In genomic region chr17:7552621-7553051, GRCh38 we compare ENCODE assay signal across 9 cellular contexts. TPM values are rescaled to one million over a fixed set of nuclear protein-coding genes. Genes with fewer than 3 reads are reported as not detected.
DNase-seq lines count a peak whose midpoint lies in the region; ATAC-seq and TF ChIP-seq lines count a peak whose summit lies in the region.
"Had no signal": no experiment of that assay in that cellular context is flagged by ENCODE, and none has a peak within 500 bp of the region (broad histone marks: within the 10 kb centered on the region; RNA-seq: fewer than 3 reads in every experiment).

No MANE protein-coding gene starts in this region.

- H3K36me3 Mint-ChIP-seq in CD14-positive monocyte, result peaks cover 35 to 40% of the 10 kb centered on the region in 2 donors
- H3K36me3 Mint-ChIP-seq in dendritic cell treated with granulocyte-macrophage colony-stimulating factor and Interleukin-4, amounts not matched to agents 40 ng/mL and 50 ng/mL, for 4 days (ENCODE audit: low read depth), result peaks cover 70% of the 10 kb centered on the region

- peak; percentile 55 for ATAC-seq in GM19324 (IDR thresholded peaks at IDR 0.05; ENCODE audit: low FRiP score, unreplicated experiment)
- ATAC-seq in HG02973 (IDR thresholded peaks at IDR 0.05; ENCODE audit: unreplicated experiment), result no peak

- intact Hi-C loops in CD14-positive monocyte (cut with micrococcal nuclease), result no loop called here
- intact Hi-C loops in dendritic cell treated with granulocyte-macrophage colony-stimulating factor and Interleukin-4, amounts not matched to agents 40 ng/mL and 50 ng/mL, for 4 days (cut with micrococcal nuclease), result no loop called here

- peaks cover 7% of the 10 kb centered on the region for H3K27me3 ChIP-seq in MM.1S (replicated peaks; ENCODE audit: insufficient read depth, low read length)

- no peak overlapping the region for H3K9ac ChIP-seq in MM.1S (ENCODE audit: low read length)
- H3K9ac ChIP-seq: KMS-11 had no signal

- H3F3A ChIP-seq in MM.1S (ENCODE audit: insufficient read depth, low read length), result peaks cover 18% of the 10 kb centered on the region

- H3K36me3 ChIP-seq in MM.1S (replicated peaks; ENCODE audit: insufficient read depth, low read length), result no peaks in the 10 kb centered on the region

- H3K4me3 ChIP-seq in MM.1S (ENCODE audit: low read length), result no peak overlapping the region

- H2AFZ ChIP-seq in MM.1S (ENCODE audit: low read length), result no peak overlapping the region

- peak overlapping the region; percentile 83 to 96 (median 94) for H3K27ac Mint-ChIP-seq in CD14-positive monocyte
- peak overlapping the region; percentile 86 for H3K27ac Mint-ChIP-seq in dendritic cell treated with granulocyte-macrophage colony-stimulating factor and Interleukin-4, amounts not matched to agents 40 ng/mL and 50 ng/mL, for 4 days

- H3K9me3 Mint-ChIP-seq in CD14-positive monocyte, result no peaks in the 10 kb centered on the region
- no peaks in the 10 kb centered on the region for H3K9me3 Mint-ChIP-seq in dendritic cell treated with granulocyte-macrophage colony-stimulating factor and Interleukin-4, amounts not matched to agents 40 ng/mL and 50 ng/mL, for 4 days

- TF ChIP-seq CTCF in CD14-positive monocyte (IDR thresholded peaks at IDR 0.05), result no peak
- TF ChIP-seq CTCF in MM.1S (IDR thresholded peaks at IDR 0.05; ENCODE audit: low read length), result no peak

- H4K20me1 ChIP-seq in MM.1S (ENCODE audit: insufficient read depth, low read length), result no peaks in the 10 kb centered on the region

- H3K79me2 ChIP-seq in MM.1S (ENCODE audit: low read length), result no peaks in the 10 kb centered on the region

- H3K4me1 ChIP-seq in MM.1S (ENCODE audit: low read length), result peaks cover 21% of the 10 kb centered on the region

- CTCF ChIA-PET in HEK293T (lab: Yijun Ruan, JAX), result interaction anchor here (1.2 kb wide), 1 partner anchor 8 kb away, joined by 4 read pairs; no protein-coding TSS in a partner anchor

- H3K4me3 Mint-ChIP-seq in CD14-positive monocyte, result peak overlapping the region; percentile 42 to 83
- peak overlapping the region; percentile 27 for H3K4me3 Mint-ChIP-seq in dendritic cell treated with granulocyte-macrophage colony-stimulating factor and Interleukin-4, amounts not matched to agents 40 ng/mL and 50 ng/mL, for 4 days

- no peaks in the 10 kb centered on the region for H3K9me3 ChIP-seq in MM.1S (replicated peaks; ENCODE audit: insufficient read depth, low read length)

- peak overlapping the region; percentile 56; the same call in 1 of the 2 replicates for H3K4me2 ChIP-seq in MM.1S (ENCODE audit: low read depth, low read length)
- H3K4me2 ChIP-seq: KMS-11 had no signal

- H3K27ac ChIP-seq in MM.1S (ENCODE audit: low read length), result peak overlapping the region; percentile 62; the same call in 1 of the 2 replicates
- H3K27ac ChIP-seq: KMS-11 had no signal

- peaks cover 3 to 7% (median 6%) of the 10 kb centered on the region in 3 donors for H3K27me3 Mint-ChIP-seq in CD14-positive monocyte (ENCODE audit: low read depth in 3 of 3)
- H3K27me3 Mint-ChIP-seq in dendritic cell treated with granulocyte-macrophage colony-stimulating factor and Interleukin-4, amounts not matched to agents 40 ng/mL and 50 ng/mL, for 4 days, result peaks cover 1% of the 10 kb centered on the region

- DNase-seq in CD14-positive monocyte (ENCODE audit: low spot score) (no peak), MM.1S (peak; percentile 84), HUDEP-2 (lab: John Stamatoyannopoulos, UW; ENCODE audit: unreplicated experiment in 76 of 76) (no peak), HEK293T (ENCODE audit: extremely low spot score) (no peak), iPS-NIHi11 (ENCODE audit: low spot score) (no peak)

- POLR2A ChIA-PET in HEK293T (lab: Yijun Ruan, JAX), result no interaction called here

- peaks cover 81% of the 10 kb centered on the region for H3K4me1 Mint-ChIP-seq in CD14-positive monocyte
- H3K4me1 Mint-ChIP-seq in dendritic cell treated with granulocyte-macrophage colony-stimulating factor and Interleukin-4, amounts not matched to agents 40 ng/mL and 50 ng/mL, for 4 days (ENCODE audit: low read depth), result peaks cover 91% of the 10 kb centered on the region

- H3K9me2 ChIP-seq in MM.1S (replicated peaks; ENCODE audit: insufficient read depth, low read length), result no peaks in the 10 kb centered on the region

TF ChIP-seq in HEK293T, 16 proteins besides CTCF, POLR2A, EP300 and RAD21:
- TF ChIP-seq ELF4 (IDR thresholded peaks at IDR 0.05) (no peak), FOXK2 (IDR thresholded peaks at IDR 0.05) (no peak), L3MBTL2 (conservative IDR thresholded peaks at IDR 0.05) (no peak), FOXA1 (IDR thresholded peaks at IDR 0.05) (no peak), FOXM1 (IDR thresholded peaks at IDR 0.05; ENCODE audit: borderline replicate concordance) (no peak), ZNF384 (IDR thresholded peaks at IDR 0.05) (no peak), SUZ12 (IDR thresholded peaks at IDR 0.05) (no peak), BHLHE40 (IDR thresholded peaks at IDR 0.05; ENCODE audit: borderline replicate concordance) (no peak), LEF1 (IDR thresholded peaks at IDR 0.05; ENCODE audit: borderline replicate concordance) (no peak), CTBP1 (IDR thresholded peaks at IDR 0.05; ENCODE audit: borderline replicate concordance) (no peak), TARDBP (IDR thresholded peaks at IDR 0.05) (no peak), NFRKB (IDR thresholded peaks at IDR 0.05) (no peak)

RNA-seq across cellular contexts. Expression of gene TNFSF12, which starts 3.8 kb away (rescaled TPM):
- polyA plus RNA-seq in CD14-positive monocyte, result 10 to 100 TPM; 37.7 to 50.2 TPM

RNA-seq across cellular contexts. Expression of gene TNFSF13, which starts 5.9 kb away (rescaled TPM):
- polyA plus RNA-seq in CD14-positive monocyte, result 100 to 1,000 TPM; 491 to 523 TPM

RNA-seq across cellular contexts. Expression of gene SENP3, which starts 9.1 kb away (rescaled TPM):
- polyA plus RNA-seq in CD14-positive monocyte, result 1 to 10 TPM; 2.9 to 5.6 TPM

RNA-seq across cellular contexts. Expression of gene CD68, which starts 26.8 kb away (rescaled TPM):
- 100 to 1,000 TPM; 642 to 884 TPM for polyA plus RNA-seq in CD14-positive monocyte

RNA-seq across cellular contexts. Expression of gene MPDU1, which starts 31.0 kb away (rescaled TPM):
- 100 to 1,000 TPM; 103 to 107 TPM for polyA plus RNA-seq in CD14-positive monocyte
